In the genomic region with DNA sequence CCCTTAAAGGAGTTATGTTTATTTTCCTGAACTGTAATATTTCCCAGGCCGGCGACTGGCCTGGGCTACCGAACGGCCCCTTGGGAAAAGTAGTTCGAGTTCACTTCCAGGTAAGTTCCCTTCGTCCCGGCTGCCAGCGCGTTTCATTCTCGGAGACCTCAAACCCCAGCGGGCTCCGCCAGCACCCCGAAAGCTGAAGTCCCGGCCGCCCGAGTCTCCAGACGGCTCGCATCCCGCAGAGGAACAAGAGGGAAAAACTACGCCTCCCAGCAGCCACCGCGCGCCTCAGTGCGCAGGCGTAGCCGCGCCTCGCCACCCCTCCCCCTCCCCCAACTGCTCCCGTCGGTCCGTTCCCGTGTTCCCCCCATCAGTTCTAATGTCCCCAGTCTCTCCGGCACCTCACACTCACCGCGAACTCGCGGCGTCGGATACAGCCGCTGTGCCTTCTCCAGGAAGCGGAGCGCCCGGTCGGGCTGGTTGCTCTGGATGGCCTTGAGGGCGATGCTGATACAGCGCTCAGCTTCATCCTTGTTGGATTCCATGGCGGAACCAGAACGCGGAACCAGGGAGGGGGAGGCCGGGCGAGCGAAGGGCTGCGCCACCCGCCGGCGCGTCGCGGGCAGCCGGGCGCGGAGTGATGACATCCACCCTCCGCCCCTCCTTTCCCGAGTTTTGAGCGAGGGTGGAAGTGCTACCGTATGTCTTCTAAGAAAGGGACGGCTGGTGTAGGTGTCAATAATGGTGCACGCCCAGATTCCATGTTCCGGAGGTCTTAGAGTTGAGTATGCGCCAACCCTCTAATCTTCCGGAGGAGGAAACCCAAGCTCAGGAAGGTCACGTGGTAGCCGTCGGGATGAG, we compare ENCODE assay signal across 1 cellular context.
TF ChIP-seq lines count a peak whose summit lies in the region.

A gene (minus strand): TSS at position 564 of the 858 bp plus-strand sequence. CDS start 22 bp downstream, at position 542.

TF ChIP-seq in GM12878, 131 proteins besides CTCF, POLR2A, EP300 and RAD21 (continued from another document):
- TF ChIP-seq, protein P1, sequence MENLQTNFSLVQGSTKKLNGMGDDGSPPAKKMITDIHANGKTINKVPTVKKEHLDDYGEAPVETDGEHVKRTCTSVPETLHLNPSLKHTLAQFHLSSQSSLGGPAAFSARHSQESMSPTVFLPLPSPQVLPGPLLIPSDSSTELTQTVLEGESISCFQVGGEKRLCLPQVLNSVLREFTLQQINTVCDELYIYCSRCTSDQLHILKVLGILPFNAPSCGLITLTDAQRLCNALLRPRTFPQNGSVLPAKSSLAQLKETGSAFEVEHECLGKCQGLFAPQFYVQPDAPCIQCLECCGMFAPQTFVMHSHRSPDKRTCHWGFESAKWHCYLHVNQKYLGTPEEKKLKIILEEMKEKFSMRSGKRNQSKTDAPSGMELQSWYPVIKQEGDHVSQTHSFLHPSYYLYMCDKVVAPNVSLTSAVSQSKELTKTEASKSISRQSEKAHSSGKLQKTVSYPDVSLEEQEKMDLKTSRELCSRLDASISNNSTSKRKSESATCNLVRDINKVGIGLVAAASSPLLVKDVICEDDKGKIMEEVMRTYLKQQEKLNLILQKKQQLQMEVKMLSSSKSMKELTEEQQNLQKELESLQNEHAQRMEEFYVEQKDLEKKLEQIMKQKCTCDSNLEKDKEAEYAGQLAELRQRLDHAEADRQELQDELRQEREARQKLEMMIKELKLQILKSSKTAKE (IDR thresholded peaks at IDR 0.05; ENCODE audit: low read depth, poor library complexity, severe bottlenecking) = peak; percentile 46
- peak; percentile 84; the same call in 1 of the 2 replicates for TF ChIP-seq GABPA (IDR thresholded peaks at IDR 0.05; ENCODE audit: low read depth)
- peak; percentile 30; the same call in 1 of the 2 replicates for TF ChIP-seq TCF12 (IDR thresholded peaks at IDR 0.05; ENCODE audit: low read depth, low read length)
- no peak for TF ChIP-seq NFYA (IDR thresholded peaks at IDR 0.05; ENCODE audit: borderline replicate concordance, low read depth, low read length)
- peak; percentile 67; the same call in 1 of the 2 replicates for TF ChIP-seq NFIC (IDR thresholded peaks at IDR 0.05; ENCODE audit: low read depth, low read length)
- TF ChIP-seq WRNIP1 (IDR thresholded peaks at IDR 0.05; ENCODE audit: borderline replicate concordance, low read depth, low read length) = no peak
- TF ChIP-seq STAT3 (IDR thresholded peaks at IDR 0.05; ENCODE audit: low read depth, low read length) = no peak
- peak; percentile 20; the same call in 1 of the 2 replicates for TF ChIP-seq IRF4 (IDR thresholded peaks at IDR 0.05; ENCODE audit: low read depth, low read length)
- TF ChIP-seq, protein P2, sequence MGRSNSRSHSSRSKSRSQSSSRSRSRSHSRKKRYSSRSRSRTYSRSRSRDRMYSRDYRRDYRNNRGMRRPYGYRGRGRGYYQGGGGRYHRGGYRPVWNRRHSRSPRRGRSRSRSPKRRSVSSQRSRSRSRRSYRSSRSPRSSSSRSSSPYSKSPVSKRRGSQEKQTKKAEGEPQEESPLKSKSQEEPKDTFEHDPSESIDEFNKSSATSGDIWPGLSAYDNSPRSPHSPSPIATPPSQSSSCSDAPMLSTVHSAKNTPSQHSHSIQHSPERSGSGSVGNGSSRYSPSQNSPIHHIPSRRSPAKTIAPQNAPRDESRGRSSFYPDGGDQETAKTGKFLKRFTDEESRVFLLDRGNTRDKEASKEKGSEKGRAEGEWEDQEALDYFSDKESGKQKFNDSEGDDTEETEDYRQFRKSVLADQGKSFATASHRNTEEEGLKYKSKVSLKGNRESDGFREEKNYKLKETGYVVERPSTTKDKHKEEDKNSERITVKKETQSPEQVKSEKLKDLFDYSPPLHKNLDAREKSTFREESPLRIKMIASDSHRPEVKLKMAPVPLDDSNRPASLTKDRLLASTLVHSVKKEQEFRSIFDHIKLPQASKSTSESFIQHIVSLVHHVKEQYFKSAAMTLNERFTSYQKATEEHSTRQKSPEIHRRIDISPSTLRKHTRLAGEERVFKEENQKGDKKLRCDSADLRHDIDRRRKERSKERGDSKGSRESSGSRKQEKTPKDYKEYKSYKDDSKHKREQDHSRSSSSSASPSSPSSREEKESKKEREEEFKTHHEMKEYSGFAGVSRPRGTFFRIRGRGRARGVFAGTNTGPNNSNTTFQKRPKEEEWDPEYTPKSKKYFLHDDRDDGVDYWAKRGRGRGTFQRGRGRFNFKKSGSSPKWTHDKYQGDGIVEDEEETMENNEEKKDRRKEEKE (IDR thresholded peaks at IDR 0.05) = no peak
- no peak for TF ChIP-seq NR2C2 (IDR thresholded peaks at IDR 0.05; ENCODE audit: borderline replicate concordance, control insufficient read depth, insufficient read length, low read depth)
- TF ChIP-seq ZSCAN29 (IDR thresholded peaks at IDR 0.05) = no peak
- TF ChIP-seq HDAC6 (IDR thresholded peaks at IDR 0.05; ENCODE audit: unreplicated experiment) = no peak
- TF ChIP-seq YY1 (IDR thresholded peaks at IDR 0.05; ENCODE audit: low read depth, low read length) = peak; percentile 92
- peak; percentile 69; the same call in 1 of the 2 replicates for TF ChIP-seq TARDBP (IDR thresholded peaks at IDR 0.05; ENCODE audit: borderline replicate concordance)
- TF ChIP-seq TAF1 (IDR thresholded peaks at IDR 0.05; ENCODE audit: borderline replicate concordance, low read depth, low read length) = peak; percentile 71
- TF ChIP-seq HCFC1 (IDR thresholded peaks at IDR 0.05; ENCODE audit: low read length) = peak; percentile 79
- TF ChIP-seq, protein P3, sequence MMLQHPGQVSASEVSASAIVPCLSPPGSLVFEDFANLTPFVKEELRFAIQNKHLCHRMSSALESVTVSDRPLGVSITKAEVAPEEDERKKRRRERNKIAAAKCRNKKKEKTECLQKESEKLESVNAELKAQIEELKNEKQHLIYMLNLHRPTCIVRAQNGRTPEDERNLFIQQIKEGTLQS (IDR thresholded peaks at IDR 0.05; ENCODE audit: borderline replicate concordance, extremely low read depth, low read depth, low read length) = peak; percentile 79
- TF ChIP-seq SREBF2 (IDR thresholded peaks at IDR 0.05; ENCODE audit: low read length) = no peak
- TF ChIP-seq SMC3 (IDR thresholded peaks at IDR 0.05; ENCODE audit: borderline replicate concordance, low read length) = no peak
